ENCODE assay signal across 8 cellular contexts in genomic region chr2:66428986-66429612, GRCh38. TPM values are rescaled to one million over a fixed set of nuclear protein-coding genes. Genes with fewer than 3 reads are reported as not detected.
DNase-seq lines count a peak whose midpoint lies in the region; ATAC-seq, FAIRE-seq and TF ChIP-seq lines count a peak whose summit lies in the region.

No MANE protein-coding gene starts in this region.

- H2BK12ac ChIP-seq in H1 (ENCODE audit: low read depth, low read length): no peak overlapping the region

- no peak overlapping the region for H3K18ac ChIP-seq in H1 (ENCODE audit: extremely low read depth, low read length)

- WGBS in H1 (ENCODE audit: extremely low coverage in 1 of 2, insufficient coverage in 1 of 2, insufficient read length in 1 of 2, insufficient replicate concordance in 2 of 2, low coverage in 1 of 2, low lambda C conversion rate in 2 of 2, missing lambda C conversion rate in 1 of 2), 2 experiments: 20% methylated on average over 5 of the region's 5 CpGs; no CpG with 5 or more reads in 1 of the 2 experiments

- H3K9me3 Mint-ChIP-seq in neural progenitor cell: no peaks in the 10 kb centered on the region

- no peak overlapping the region for H4K91ac ChIP-seq in H1 (replicated peaks; ENCODE audit: insufficient read length, low read length)

- no peak overlapping the region for H2BK5ac ChIP-seq in H1 (ENCODE audit: low read depth, low read length)

- FAIRE-seq in HTR-8/SVneo (lab: Jason Lieb, UNC) (peak; percentile 70), H1 (lab: Jason Lieb, UNC) (peak; percentile 88)

- no peak overlapping the region for H3K14ac ChIP-seq in H1 (ENCODE audit: insufficient read length)

- H3K4me1 ChIP-seq in OCI-LY7 (ENCODE audit: insufficient read depth, low read length, poor library complexity, severe bottlenecking): peaks cover 6% of the 10 kb centered on the region
- H3K4me1 ChIP-seq in H1 (replicated peaks in 1 of 4; ENCODE audit: control insufficient read depth in 3 of 4, insufficient read depth in 4 of 4, low read length in 3 of 4): peaks cover 8 to 18% (median 9%) of the 10 kb centered on the region in 4 experiments
- peaks cover 41% of the 10 kb centered on the region for H3K4me1 ChIP-seq in neural progenitor cell

- no peak overlapping the region for H3K56ac ChIP-seq in H1 (replicated peaks; ENCODE audit: insufficient read length, low read depth, low read length)

- no peak overlapping the region for H3K27ac Mint-ChIP-seq in neural progenitor cell

- no peak overlapping the region for H2BK15ac ChIP-seq in H1 (ENCODE audit: low read length)

- H2AK5ac ChIP-seq in H1 (ENCODE audit: low read depth, low read length): no peak overlapping the region

- no peak overlapping the region for H3K4me2 ChIP-seq in OCI-LY7 (ENCODE audit: low read length)
- no peak overlapping the region for H3K4me2 ChIP-seq in H1 (ENCODE audit: insufficient read depth in 1 of 2, low read depth in 2 of 2, low read length in 2 of 2)
- no peak overlapping the region for H3K4me2 ChIP-seq in neural progenitor cell

- H3K4me1 Mint-ChIP-seq in neural progenitor cell: peaks cover 59% of the 10 kb centered on the region

- H3K4me3 Mint-ChIP-seq in neural progenitor cell: no peak overlapping the region

- no peak overlapping the region for H3K4ac ChIP-seq in H1 (replicated peaks; ENCODE audit: insufficient read length, low read depth, low read length)

- H3K4me3 ChIP-seq in OCI-LY7 (ENCODE audit: low read depth, low read length, poor library complexity, severe bottlenecking) (no peak overlapping the region), H1 (ENCODE audit: extremely low read depth in 1 of 4, insufficient read depth in 2 of 4, low read depth in 3 of 4, low read length in 4 of 4) (no peak overlapping the region), neural progenitor cell (no peak overlapping the region)

- H3K27me3 ChIP-seq in H1 (replicated peaks in 1 of 4; ENCODE audit: control insufficient read depth in 3 of 4, extremely low read depth in 1 of 4, insufficient read depth in 3 of 4, low read length in 3 of 4) (peaks cover 49 to 100% (median 82%) of the 10 kb centered on the region in 4 experiments), neural progenitor cell (peaks cover 85% of the 10 kb centered on the region)

- no peak overlapping the region for H2BK120ac ChIP-seq in H1 (replicated peaks; ENCODE audit: low read depth, low read length)

- CTCF ChIA-PET in GM10248 (lab: Yijun Ruan, JAX): interaction anchor here (0.6 to 3.0 kb wide), 7 partner anchors 10 to 1611 kb away, joined by 3 to 15 read pairs (median 4); no protein-coding TSS in a partner anchor
- CTCF ChIA-PET in OCI-LY7 (lab: Charles Lee; ENCODE audit: unreplicated experiment): no interaction called here
- CTCF ChIA-PET in H1 (lab: Charles Lee; ENCODE audit: partially characterized antibody): interaction anchor here (0.6 to 8.2 kb wide), 25 partner anchors 8 to 811 kb away, joined by 3 to 78 read pairs (median 4); no protein-coding TSS in a partner anchor

- no peak overlapping the region for H3K27ac ChIP-seq in OCI-LY7 (ENCODE audit: low read depth, low read length, poor library complexity, severe bottlenecking)
- H3K27ac ChIP-seq in H1 (ENCODE audit: low read depth, low read length): no peak overlapping the region
- no peak overlapping the region for H3K27ac ChIP-seq in neural progenitor cell

- TF ChIP-seq POLR2A in H1 (IDR thresholded peaks at IDR 0.05; ENCODE audit: control extremely low read depth in 1 of 2, low read depth in 2 of 2, low read length in 2 of 2): no peak

- H3K9me3 ChIP-seq in OCI-LY7 (ENCODE audit: low read length): no peaks in the 10 kb centered on the region
- no peaks in the 10 kb centered on the region for H3K9me3 ChIP-seq in H1 (ENCODE audit: insufficient read depth in 2 of 2, low read depth in 1 of 2, low read length in 1 of 2)
- H3K9me3 ChIP-seq in neural progenitor cell (ENCODE audit: low read depth): no peaks in the 10 kb centered on the region

- peak; percentile 73 for TF ChIP-seq CTCF in GM10248 (IDR thresholded peaks at IDR 0.05; ENCODE audit: control extremely low read depth, extremely low read depth, low read depth, missing control alignments)
- peak; percentile 91 for TF ChIP-seq CTCF in OCI-LY7 (conservative IDR thresholded peaks at IDR 0.05; ENCODE audit: low read length)
- peak in 2 of 3 experiments; percentile 65 to 76; a peak in 3 of 4 replicates for TF ChIP-seq CTCF in H1 (IDR thresholded peaks at IDR 0.05; ENCODE audit: control extremely low read depth in 1 of 3, insufficient read depth in 1 of 3, low read depth in 1 of 3, low read length in 3 of 3)
- peak; percentile 88 for TF ChIP-seq CTCF in neural progenitor cell (IDR thresholded peaks at IDR 0.05)

- peaks cover 58% of the 10 kb centered on the region for H3F3A ChIP-seq in neural progenitor cell (ENCODE audit: low read depth)

- peaks cover 31% of the 10 kb centered on the region for H3K23me2 ChIP-seq in H1 (ENCODE audit: low read depth, low read length)

- H2BK20ac ChIP-seq in H1 (ENCODE audit: low read length): no peak overlapping the region

- BruUV-seq in OCI-LY7 (replicated peaks; lab: Mats Ljungman, UMichigan): no TSS peak

- H2AFZ ChIP-seq in OCI-LY7 (ENCODE audit: low read length): no peak overlapping the region
- H2AFZ ChIP-seq in H1 (ENCODE audit: low read length): no peak overlapping the region
- H2AFZ ChIP-seq in neural progenitor cell (replicated peaks): no peak overlapping the region

- no peak overlapping the region for H3K9ac ChIP-seq in H1 (replicated peaks in 1 of 4; ENCODE audit: extremely low read depth in 1 of 4, low read depth in 3 of 4, low read length in 3 of 4)
- H3K9ac ChIP-seq in neural progenitor cell: no peak overlapping the region

- POLR2A ChIA-PET in GM10248 (lab: Yijun Ruan, JAX): no interaction called here
- POLR2A ChIA-PET in OCI-LY7 (lab: Charles Lee): interaction anchor here (1.1 kb wide), 1 partner anchor 33 kb away, joined by 3 read pairs; no protein-coding TSS in a partner anchor
- POLR2A ChIA-PET in H1 (lab: Charles Lee; ENCODE audit: partially characterized antibody): no interaction called here

- peak; percentile 85 to 94 for TF ChIP-seq RAD21 in H1 (IDR thresholded peaks at IDR 0.05 in 1 of 2, conservative IDR thresholded peaks at IDR 0.05 in 1 of 2; ENCODE audit: low read depth in 2 of 2, low read length in 2 of 2)

- no peaks in the 10 kb centered on the region for H3K79me1 ChIP-seq in H1 (ENCODE audit: low read depth, low read length)

- DNase-seq in GM10248 (ENCODE audit: extremely low spot score) (no peak), HTR-8/SVneo (ENCODE audit: insufficient read length, low spot score) (no peak), OCI-LY7 (ENCODE audit: low spot score) (peak; percentile 70), H1 (ENCODE audit: low read depth in 1 of 2, low spot score in 2 of 2) (no peak), neural progenitor cell (ENCODE audit: low spot score) (peak; percentile 85), posterior vena cava (ENCODE audit: low spot score) (no peak), AG20443 (ENCODE audit: low spot score) (no peak)

- no peaks in the 10 kb centered on the region for H4K20me1 ChIP-seq in OCI-LY7 (ENCODE audit: insufficient read depth, low read length)
- no peaks in the 10 kb centered on the region for H4K20me1 ChIP-seq in H1 (replicated peaks in 1 of 2; ENCODE audit: control insufficient read depth in 1 of 2, insufficient read depth in 2 of 2, low read length in 2 of 2)
- H4K20me1 ChIP-seq in neural progenitor cell (ENCODE audit: low read depth): peaks cover 6% of the 10 kb centered on the region

- H4K8ac ChIP-seq in H1 (ENCODE audit: extremely low read depth, insufficient read depth, low read length): no peak overlapping the region

- no peak overlapping the region for H4K5ac ChIP-seq in H1 (ENCODE audit: insufficient read length, low read depth, low read length)

- TF ChIP-seq EP300 in H1 (IDR thresholded peaks at IDR 0.05; ENCODE audit: borderline replicate concordance in 1 of 2, low read depth in 2 of 2, low read length in 2 of 2): no peak

- no peaks in the 10 kb centered on the region for H3K36me3 Mint-ChIP-seq in neural progenitor cell

- ATAC-seq in HG03196 (IDR thresholded peaks at IDR 0.05; ENCODE audit: unreplicated experiment): no peak

- intact Hi-C loops in OCI-LY7 (cut with micrococcal nuclease; ENCODE audit: unreplicated experiment): no loop called here
- intact Hi-C loops in posterior vena cava (cut with DNase I): loop anchor here (10.0 kb wide), 3 partner anchors 794 to 1606 kb away; no protein-coding TSS in a partner anchor

- H3K36me3 ChIP-seq in OCI-LY7 (ENCODE audit: insufficient read depth, low read length): no peaks in the 10 kb centered on the region
- no peaks in the 10 kb centered on the region for H3K36me3 ChIP-seq in H1 (ENCODE audit: control insufficient read depth in 2 of 4, insufficient read depth in 4 of 4, low read length in 3 of 4)
- no peaks in the 10 kb centered on the region for H3K36me3 ChIP-seq in neural progenitor cell

- H3K9me2 ChIP-seq in OCI-LY7 (ENCODE audit: insufficient read depth, low read length): no peaks in the 10 kb centered on the region

- peaks cover 44% of the 10 kb centered on the region for H3K27me3 Mint-ChIP-seq in neural progenitor cell (ENCODE audit: insufficient read depth, low read depth)

- no peaks in the 10 kb centered on the region for H3K79me2 ChIP-seq in OCI-LY7 (ENCODE audit: insufficient read depth, low read depth, low read length)
- no peaks in the 10 kb centered on the region for H3K79me2 ChIP-seq in H1 (ENCODE audit: control insufficient read depth in 1 of 2, insufficient read depth in 2 of 2, low read length in 2 of 2)
- H3K79me2 ChIP-seq in neural progenitor cell (ENCODE audit: low read depth): no peaks in the 10 kb centered on the region

- no peak overlapping the region for H3K23ac ChIP-seq in H1 (ENCODE audit: insufficient read length)

TF ChIP-seq in H1, 55 proteins besides CTCF, POLR2A, EP300 and RAD21:
- TF ChIP-seq SIX5 (IDR thresholded peaks at IDR 0.05; ENCODE audit: low read depth, low read length) (no peak), RFX5 (IDR thresholded peaks at IDR 0.05; ENCODE audit: borderline replicate concordance, low read depth, low read length) (no peak)

RNA-seq across cellular contexts. Expression of gene MEIS1, which starts 5.8 kb away (rescaled TPM):
- total RNA-seq in OCI-LY7 (2014; rRNA removed; shearing (Covaris generic)): 5.4 and 14.3 TPM in 2 replicates
- total RNA-seq in OCI-LY7 (2022) (6.1 and 7.3 TPM in 2 replicates), neural progenitor cell (ENCODE audit: low replicate concordance) (10.7 and 14.7 TPM in 2 replicates), posterior vena cava (10 to 100 TPM; 63.4 to 96.9 TPM)
- 0.63 and 1.2 TPM in 2 replicates for total RNA-seq in H1 (2021; fragmentation: NEBNext Ultra II Directional; extraction: Animal tissue kit (Norgen Biotek cat#: 25700))
- 0.17 and 0.30 TPM in 2 replicates for polyA plus RNA-seq in H1 (2011; rRNA removed)
- 0.14 TPM for polyA plus RNA-seq in H1 (2011; cell fraction: cytosol; rRNA removed)
- 0.54 TPM for polyA plus RNA-seq in H1 (2011; cell fraction: nucleus; rRNA removed)
- polyA plus RNA-seq in H1 (2012, experiment 1 of 2): 0.17 to 0.47 TPM (median 0.33 TPM) in 4 replicates
- polyA plus RNA-seq in H1 (2012, experiment 2 of 2): not detected
- polyA plus RNA-seq in H1 (2013, experiment 1 of 2): 0.16 TPM
- 0.09 TPM for polyA plus RNA-seq in H1 (2013, experiment 2 of 2)
- polyA minus RNA-seq in H1 (2011; rRNA and poly(A)+ RNA removed): 0.24 and 1.2 TPM in 2 replicates
- polyA minus RNA-seq in H1 (2011; cell fraction: cytosol; rRNA and poly(A)+ RNA removed): not detected
- 1.5 TPM for polyA minus RNA-seq in H1 (2011; cell fraction: nucleus; rRNA and poly(A)+ RNA removed)

Comparison
In these comparisons a context has a peak if more than half of its experiments do, and no peak if none do; other contexts are left out.
1. DNase-seq: peak in OCI-LY7 (single experiment) and neural progenitor cell (single experiment); none in GM10248 (single experiment), HTR-8/SVneo (single experiment), H1 (0 of 2), posterior vena cava (single experiment) and AG20443 (single experiment).
2. Peak in every context shown above with its lines, with median percentiles within 50 percentile points of each other: CTCF ChIP-seq.